1 cellular context compared by ENCODE assay signal in the genomic region with DNA sequence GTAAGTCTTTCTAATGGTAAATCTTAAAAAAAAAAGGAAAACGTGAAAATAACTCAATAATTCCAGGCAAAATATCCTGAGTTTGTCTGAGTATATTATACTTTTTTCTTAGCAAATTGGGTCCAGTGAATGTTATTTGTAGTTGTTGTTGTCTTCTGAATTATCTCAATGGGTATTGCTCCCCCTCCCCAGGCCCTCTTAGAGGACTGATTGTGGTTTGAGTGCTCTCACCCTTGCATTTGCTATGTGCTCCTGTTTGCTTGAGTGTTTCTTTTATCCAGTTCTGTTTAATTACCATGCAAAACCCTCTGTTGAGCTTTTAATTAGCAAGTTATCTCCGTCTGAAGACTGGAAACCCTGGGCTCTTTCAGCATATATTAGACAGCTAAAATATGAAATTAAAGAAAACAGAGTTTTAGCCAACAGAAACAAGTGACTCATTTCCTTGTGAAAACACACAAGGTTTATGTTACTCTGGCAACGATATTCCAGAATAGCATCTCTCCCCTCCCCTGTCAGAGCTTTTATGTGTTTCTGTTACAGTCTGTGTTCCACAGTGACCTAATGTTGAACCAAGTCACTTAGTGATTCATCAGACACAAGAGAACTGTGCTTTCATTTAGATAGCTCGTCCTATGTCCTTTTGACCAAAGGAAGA.
TF ChIP-seq lines count a peak whose summit lies in the region.

No MANE protein-coding gene starts in this region.

TF ChIP-seq in A549, 52 proteins besides CTCF, POLR2A, EP300 and RAD21 (continued from another document):
- TF ChIP-seq, protein P1, sequence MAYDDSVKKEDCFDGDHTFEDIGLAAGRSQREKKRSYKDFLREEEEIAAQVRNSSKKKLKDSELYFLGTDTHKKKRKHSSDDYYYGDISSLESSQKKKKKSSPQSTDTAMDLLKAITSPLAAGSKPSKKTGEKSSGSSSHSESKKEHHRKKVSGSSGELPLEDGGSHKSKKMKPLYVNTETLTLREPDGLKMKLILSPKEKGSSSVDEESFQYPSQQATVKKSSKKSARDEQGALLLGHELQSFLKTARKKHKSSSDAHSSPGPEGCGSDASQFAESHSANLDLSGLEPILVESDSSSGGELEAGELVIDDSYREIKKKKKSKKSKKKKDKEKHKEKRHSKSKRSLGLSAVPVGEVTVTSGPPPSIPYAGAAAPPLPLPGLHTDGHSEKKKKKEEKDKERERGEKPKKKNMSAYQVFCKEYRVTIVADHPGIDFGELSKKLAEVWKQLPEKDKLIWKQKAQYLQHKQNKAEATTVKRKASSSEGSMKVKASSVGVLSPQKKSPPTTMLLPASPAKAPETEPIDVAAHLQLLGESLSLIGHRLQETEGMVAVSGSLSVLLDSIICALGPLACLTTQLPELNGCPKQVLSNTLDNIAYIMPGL (CRISPR knock-in tag; IDR thresholded peaks at IDR 0.05; ENCODE audit: borderline replicate concordance): no peak
- no peak for TF ChIP-seq CBX2 (IDR thresholded peaks at IDR 0.05; ENCODE audit: borderline replicate concordance, low read depth)
- TF ChIP-seq MAZ (IDR thresholded peaks at IDR 0.05; ENCODE audit: borderline replicate concordance, low read depth, low read length): no peak
- peak; percentile 98 for TF ChIP-seq FOXS1 (CRISPR knock-in tag; IDR thresholded peaks at IDR 0.05)
- TF ChIP-seq SMC3 (IDR thresholded peaks at IDR 0.05): peak; percentile 43; the same call in 2 of the 3 replicates
- no peak for TF ChIP-seq EHF (CRISPR knock-in tag; IDR thresholded peaks at IDR 0.05)
- no peak for TF ChIP-seq HEYL (CRISPR knock-in tag; IDR thresholded peaks at IDR 0.05)
- peak in 1 of 2 experiments; percentile 52; a peak in 2 of 5 replicates for TF ChIP-seq JUN (IDR thresholded peaks at IDR 0.05)
- peak; percentile 75; the same call in 1 of the 2 replicates for TF ChIP-seq GATA3 (IDR thresholded peaks at IDR 0.05; ENCODE audit: borderline replicate concordance)
- TF ChIP-seq, protein P2, sequence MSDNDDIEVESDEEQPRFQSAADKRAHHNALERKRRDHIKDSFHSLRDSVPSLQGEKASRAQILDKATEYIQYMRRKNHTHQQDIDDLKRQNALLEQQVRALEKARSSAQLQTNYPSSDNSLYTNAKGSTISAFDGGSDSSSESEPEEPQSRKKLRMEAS (IDR thresholded peaks at IDR 0.05): 0 out of 2 replicates have a peak, but pooled peaks have one; percentile 40
- TF ChIP-seq, protein P3, sequence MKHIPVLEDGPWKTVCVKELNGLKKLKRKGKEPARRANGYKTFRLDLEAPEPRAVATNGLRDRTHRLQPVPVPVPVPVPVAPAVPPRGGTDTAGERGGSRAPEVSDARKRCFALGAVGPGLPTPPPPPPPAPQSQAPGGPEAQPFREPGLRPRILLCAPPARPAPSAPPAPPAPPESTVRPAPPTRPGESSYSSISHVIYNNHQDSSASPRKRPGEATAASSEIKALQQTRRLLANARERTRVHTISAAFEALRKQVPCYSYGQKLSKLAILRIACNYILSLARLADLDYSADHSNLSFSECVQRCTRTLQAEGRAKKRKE (CRISPR knock-in tag; IDR thresholded peaks at IDR 0.05; ENCODE audit: low read depth): no peak
- no peak for TF ChIP-seq ZC3H11A (IDR thresholded peaks at IDR 0.05)
